ENCODE assay signal across 1 cellular context in genomic region chr5:179618923-179619554, GRCh38.
TF ChIP-seq lines count a peak whose summit lies in the region.

No MANE protein-coding gene starts in this region.

TF ChIP-seq in HepG2, 621 proteins besides CTCF, POLR2A, EP300 and RAD21 (continued from another document):
- TF ChIP-seq ZBED4 (CRISPR knock-in tag; IDR thresholded peaks at IDR 0.05; ENCODE audit: borderline replicate concordance) = no peak
- no peak for TF ChIP-seq KLF6 (CRISPR knock-in tag; IDR thresholded peaks at IDR 0.05)
- no peak for TF ChIP-seq THYN1 (CRISPR knock-in tag; IDR thresholded peaks at IDR 0.05; ENCODE audit: borderline replicate concordance, low read depth)
- TF ChIP-seq FOXP4 (CRISPR knock-in tag; IDR thresholded peaks at IDR 0.05) = no peak
- TF ChIP-seq YEATS2 (CRISPR knock-in tag; IDR thresholded peaks at IDR 0.05; ENCODE audit: borderline replicate concordance) = no peak
- TF ChIP-seq AKNA (CRISPR knock-in tag; IDR thresholded peaks at IDR 0.05; ENCODE audit: borderline replicate concordance) = no peak
- TF ChIP-seq PRMT3 (CRISPR knock-in tag; IDR thresholded peaks at IDR 0.05; ENCODE audit: borderline replicate concordance, low read depth) = no peak
- no peak for TF ChIP-seq RARG (CRISPR knock-in tag; IDR thresholded peaks at IDR 0.05; ENCODE audit: low read depth)
- TF ChIP-seq SCMH1 (CRISPR knock-in tag; IDR thresholded peaks at IDR 0.05; ENCODE audit: borderline replicate concordance) = no peak
- TF ChIP-seq ZNF639 (CRISPR knock-in tag; conservative IDR thresholded peaks at IDR 0.05) = no peak
- no peak for TF ChIP-seq NFAT5 (CRISPR knock-in tag; IDR thresholded peaks at IDR 0.05)
- TF ChIP-seq ZNF160 (CRISPR knock-in tag; IDR thresholded peaks at IDR 0.05) = no peak
- TF ChIP-seq ZNF33B (CRISPR knock-in tag; IDR thresholded peaks at IDR 0.05) = no peak
- no peak for TF ChIP-seq KDM5A (IDR thresholded peaks at IDR 0.05; ENCODE audit: borderline replicate concordance, low read length)
- TF ChIP-seq ZNF782 (CRISPR knock-in tag; IDR thresholded peaks at IDR 0.05; ENCODE audit: borderline replicate concordance) = no peak
- TF ChIP-seq RBM22 (optimal IDR thresholded peaks at IDR 0.05; ENCODE audit: low read length) = peak; percentile 83
- TF ChIP-seq AGO2 (optimal IDR thresholded peaks at IDR 0.05; ENCODE audit: low read depth, low read length) = peak; percentile 71
- TF ChIP-seq ZMYM2 (CRISPR knock-in tag; IDR thresholded peaks at IDR 0.05) = no peak
- no peak for TF ChIP-seq FOXK1 (CRISPR knock-in tag; IDR thresholded peaks at IDR 0.05; ENCODE audit: borderline replicate concordance, low read depth)
- no peak for TF ChIP-seq ZNF18 (CRISPR knock-in tag; IDR thresholded peaks at IDR 0.05; ENCODE audit: insufficient replicate concordance)
- TF ChIP-seq ZFYVE20 (CRISPR knock-in tag; IDR thresholded peaks at IDR 0.05; ENCODE audit: borderline replicate concordance, low read depth) = no peak
- TF ChIP-seq ZNF263 (CRISPR knock-in tag; IDR thresholded peaks at IDR 0.05) = 0 out of 2 replicates have a peak, but pooled peaks have one; percentile 35
- TF ChIP-seq CCDC6 (CRISPR knock-in tag; IDR thresholded peaks at IDR 0.05) = no peak
- TF ChIP-seq ZNF556 (CRISPR knock-in tag; IDR thresholded peaks at IDR 0.05; ENCODE audit: borderline replicate concordance) = no peak
- TF ChIP-seq NFRKB (IDR thresholded peaks at IDR 0.05) = no peak
